Comparison of ENCODE assay signal across 22 cellular contexts in genomic region chr11:1733009-1733715, GRCh38. TPM values are rescaled to one million over a fixed set of nuclear protein-coding genes. Genes with fewer than 3 reads are reported as not detected.
"Had no signal": no experiment of that assay in that cellular context is flagged by ENCODE, and none has a peak within 500 bp of the region (broad histone marks: within the 10 kb centered on the region; RNA-seq: fewer than 3 reads in every experiment).

No MANE protein-coding gene starts in this region.

- H3K27me3 ChIP-seq: hepatocyte had no signal

- H2AFZ ChIP-seq: hepatocyte had no signal

- H3K4me2 ChIP-seq: hepatocyte had no signal

- H3K27ac ChIP-seq: cardiac muscle cell, dorsolateral prefrontal cortex, epithelial cell of prostate, hepatocyte, lower lobe of right lung, suprapubic skin had no signal

- DNase-seq: activated CD4-positive, alpha-beta T cell treated with anti-CD3 and anti-CD28 coated beads, Interleukin-2, amount 50 U/mL, for 4 hours; activated naive CD4-positive, alpha-beta T cell treated with Interleukin-2 at 50 U/mL for 16 hours; activated T-cell treated with anti-CD3 and anti-CD28 coated beads for 4 hours; foreskin fibroblast; left colon; lower lobe of right lung; stimulated activated CD4-positive, alpha-beta T cell treated with anti-CD3 and anti-CD28 coated beads, Interleukin-2, amount 100 ng/mL, for 24 hours; trophoblast cell had no signal

- H3K4me3 ChIP-seq: cardiac muscle cell, dorsolateral prefrontal cortex, hepatocyte, lower lobe of right lung, suprapubic skin had no signal

- H3K36me3 ChIP-seq: cardiac muscle cell, lower lobe of right lung, suprapubic skin had no signal

- H3K36me3 Mint-ChIP-seq: mesothelial cell of epicardium had no signal

- H3K4me3 Mint-ChIP-seq: activated T-helper 1 cell treated with anti-CD3 and anti-CD28 coated beads, Interleukin-12 subunit alpha, Interleukin-12 subunit beta, Interleukin-2, Interleukin-4 antibody, amounts not matched to agents 30 ng/mL and 10 ng/mL and 1 ng/mL, durations not matched to agents 14 hours and 24 hours and 36 hours; mesothelial cell of epicardium; stimulated activated naive CD8-positive, alpha-beta T cell treated with anti-CD3 and anti-CD28 coated beads, Interleukin-15, Interleukin-2, amounts not matched to agents 100 ng/mL and 50 ng/mL, for 24 hours had no signal

- H3K27ac Mint-ChIP-seq: activated T-helper 1 cell treated with anti-CD3 and anti-CD28 coated beads, Interleukin-12 subunit alpha, Interleukin-12 subunit beta, Interleukin-2, Interleukin-4 antibody, amounts not matched to agents 30 ng/mL and 10 ng/mL and 1 ng/mL, durations not matched to agents 14 hours and 24 hours and 36 hours; mesothelial cell of epicardium; stimulated activated naive CD8-positive, alpha-beta T cell treated with anti-CD3 and anti-CD28 coated beads, Interleukin-15, Interleukin-2, amounts not matched to agents 100 ng/mL and 50 ng/mL, for 24 hours had no signal

- ATAC-seq: left colon, lower lobe of right lung had no signal

- H3K4me1 ChIP-seq: lower lobe of right lung, suprapubic skin had no signal

RNA-seq across cellular contexts. Expression of gene IFITM10, which starts 17.2 kb away (rescaled TPM):
- total RNA-seq: glomerular endothelial cell, skeletal muscle tissue had no signal
- polyA plus RNA-seq: cardiac muscle cell had no signal

RNA-seq across cellular contexts. Expression of gene KRTAP5-6, which starts 36.2 kb away (rescaled TPM):
- total RNA-seq: activated T-helper 1 cell treated with anti-CD3 and anti-CD28 coated beads, Interleukin-12 subunit alpha, Interleukin-12 subunit beta, Interleukin-2, Interleukin-4 antibody, amounts not matched to agents 30 ng/mL and 10 ng/mL and 1 ng/mL, durations not matched to agents 14 hours and 24 hours and 36 hours; astrocyte; cardiac muscle cell; glomerular endothelial cell; hepatocyte; left colon; lower lobe of right lung; mesothelial cell of epicardium; natural killer cell treated with Interleukin-12 subunit alpha and Interleukin-12 subunit beta and Interleukin-15 and Interleukin-18, amount 100 ng/mL, for 72 hours; skeletal muscle tissue; T-helper 2 cell treated with Interferon-gamma antibody and Interleukin-4, amounts not matched to agents 100 ng/mL and 5 ng/mL, for 36 hours had no signal
- polyA plus RNA-seq: adipose tissue, cardiac muscle cell, hepatocyte had no signal
